In the genomic region with DNA sequence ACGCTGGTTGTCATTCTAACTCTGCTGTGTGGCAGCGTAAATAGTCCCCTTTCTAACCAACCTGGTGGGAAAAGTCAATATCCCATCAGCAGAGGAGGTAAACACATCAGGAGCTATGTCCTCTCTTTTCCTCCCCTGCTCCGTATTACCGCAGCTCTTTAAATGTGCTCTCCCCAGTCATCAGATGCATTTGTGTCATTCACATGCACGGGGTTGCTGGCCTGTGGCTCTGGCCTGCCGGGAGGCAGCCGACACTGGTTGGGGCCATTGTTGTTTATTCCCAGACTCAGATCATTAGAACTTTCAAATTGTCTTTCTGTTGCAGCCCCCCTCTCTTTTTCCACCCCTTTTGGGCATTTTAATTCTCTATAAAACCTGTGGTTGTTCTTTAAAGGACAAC, we compare ENCODE assay signal across 23 cellular contexts. TPM values are rescaled to one million over a fixed set of nuclear protein-coding genes. Genes with fewer than 3 reads are reported as not detected.
DNase-seq lines count a peak whose midpoint lies in the region; ATAC-seq and TF ChIP-seq lines count a peak whose summit lies in the region.
"Had no signal": no experiment of that assay in that cellular context is flagged by ENCODE, and none has a peak within 500 bp of the region (broad histone marks: within the 10 kb centered on the region; RNA-seq: fewer than 3 reads in every experiment).

No MANE protein-coding gene starts in this region.

- peak overlapping the region; percentile 15 for H2AFZ ChIP-seq in neuronal stem cell (ENCODE audit: low read length)

- H4K91ac ChIP-seq in neuronal stem cell (ENCODE audit: low read depth, low read length, poor library complexity) = no peak overlapping the region

- TF ChIP-seq CTCF in WTC11 (IDR thresholded peaks at IDR 0.05) = no peak

- H2BK120ac ChIP-seq in neuronal stem cell (ENCODE audit: low read depth, low read length) = no peak overlapping the region

- H3K27me3 ChIP-seq in H7 (ENCODE audit: control insufficient read depth, insufficient read depth, low read length) (peaks cover 3% of the 10 kb centered on the region; the same call in 1 of the 2 replicates), neuronal stem cell (ENCODE audit: control insufficient read depth in 3 of 3, insufficient read depth in 3 of 3, low read depth in 1 of 3, low read length in 3 of 3) (no peaks in the 10 kb centered on the region)
- H3K27me3 ChIP-seq: BE2C had no signal

- H3K4ac ChIP-seq in neuronal stem cell (ENCODE audit: low read length) = no peak overlapping the region

- H3K4me2 ChIP-seq in neuronal stem cell (ENCODE audit: insufficient read depth, low read length, poor library complexity, severe bottlenecking) = no peak overlapping the region
- H3K4me2 ChIP-seq: A549; BLaER1 treated with 17β-estradiol and CSF1 and Interleukin-3, amounts not matched to agents 10 nM and 100 nM had no signal

- peak; percentile 69 for DNase-seq in H7
- DNase-seq in WTC11 (ENCODE audit: low spot score) = no peak
- DNase-seq in iPS-NIHi7 (ENCODE audit: extremely low spot score) = peak; percentile 39
- DNase-seq in neuronal stem cell (ENCODE audit: low spot score) = no peak
- no peak for DNase-seq in NCI-H1694 treated with DMSO at 0.1 percent for 48 hours (lab: John Stamatoyannopoulos, UW)
- no peak for DNase-seq in anterior cingulate cortex (lab: John Stamatoyannopoulos, UW)
- no peak for DNase-seq in HEK293T (ENCODE audit: extremely low spot score)
- DNase-seq: 8988T; ACHN; AML-193; BE2C; CD4-positive, alpha-beta T cell; CD8-positive, alpha-beta memory T cell; DMS 273 treated with DMSO at 0.1 percent for 48 hours; DMS79; EL; GDM1; GOT3 had no signal

- CTCF ChIA-PET in WTC11 (lab: Charles Lee) = no interaction called here
- CTCF ChIA-PET in HEK293T (lab: Yijun Ruan, JAX) = no interaction called here

- H3K36me3 ChIP-seq in H7 (replicated peaks; ENCODE audit: control insufficient read depth, insufficient read depth, low read length) (no peaks in the 10 kb centered on the region), neuronal stem cell (replicated peaks in 1 of 2; ENCODE audit: control insufficient read depth in 2 of 2, insufficient read depth in 2 of 2, low read length in 2 of 2) (peaks cover 0 to 8% of the 10 kb centered on the region in 2 donors)
- H3K36me3 ChIP-seq: BE2C, HAP-1 had no signal

- no peak overlapping the region for H3K4me3 Mint-ChIP-seq in WTC11
- H3K4me3 Mint-ChIP-seq: CD14-positive monocyte; CD4-positive, alpha-beta T cell; CD8-positive, alpha-beta memory T cell had no signal

- no peaks in the 10 kb centered on the region for H3K36me3 Mint-ChIP-seq in WTC11

- peaks cover 63% of the 10 kb centered on the region for H3K4me1 Mint-ChIP-seq in WTC11
- H3K4me1 Mint-ChIP-seq: CD14-positive monocyte; CD8-positive, alpha-beta memory T cell had no signal

- no peak overlapping the region for H2BK12ac ChIP-seq in neuronal stem cell (ENCODE audit: low read length)

- H3K14ac ChIP-seq in neuronal stem cell (ENCODE audit: low read length) = no peak overlapping the region

- no CpG with 5 or more reads among the region's 7 CpGs for WGBS in neuronal stem cell (ENCODE audit: extremely low coverage in 2 of 2, insufficient read length in 2 of 2, insufficient replicate concordance in 1 of 2), 2 donors

- no peak overlapping the region for H4K8ac ChIP-seq in neuronal stem cell (ENCODE audit: low read depth, low read length)

- H3K4me3 ChIP-seq in H7 (ENCODE audit: insufficient read depth, low read depth, low read length) = no peak overlapping the region
- no peak overlapping the region for H3K4me3 ChIP-seq in neuronal stem cell (ENCODE audit: low read length in 2 of 2)
- H3K4me3 ChIP-seq: A549; BLaER1 treated with 17β-estradiol and CSF1 and Interleukin-3, amounts not matched to agents 10 nM and 100 nM; GM12878; HAP-1 had no signal

- peaks cover 15% of the 10 kb centered on the region for H3K27me3 Mint-ChIP-seq in WTC11 (ENCODE audit: low read depth)
- H3K27me3 Mint-ChIP-seq: CD4-positive, alpha-beta T cell had no signal

- H3K9me3 Mint-ChIP-seq in WTC11 = no peaks in the 10 kb centered on the region
- H3K9me3 Mint-ChIP-seq: CD4-positive, alpha-beta T cell; CD8-positive, alpha-beta memory T cell had no signal

- no peaks in the 10 kb centered on the region for H3K79me1 ChIP-seq in neuronal stem cell (ENCODE audit: low read depth, low read length)

- peak; percentile 58 for ATAC-seq in WTC11
- ATAC-seq: A549, GM12878 had no signal

- no peak overlapping the region; the same call in 1 of the 2 replicates for H3K27ac Mint-ChIP-seq in WTC11
- H3K27ac Mint-ChIP-seq: CD14-positive monocyte; CD4-positive, alpha-beta T cell; CD8-positive, alpha-beta memory T cell had no signal

- no peak overlapping the region for H3K23ac ChIP-seq in neuronal stem cell (ENCODE audit: low read depth, low read length, poor library complexity)

- no peak overlapping the region for H2AK5ac ChIP-seq in neuronal stem cell (ENCODE audit: low read depth, low read length)

- no peak overlapping the region for H2BK5ac ChIP-seq in neuronal stem cell (ENCODE audit: low read length)

- H2BK15ac ChIP-seq in neuronal stem cell (ENCODE audit: low read length) = no peak overlapping the region

- H3K9me3 ChIP-seq in neuronal stem cell (replicated peaks in 1 of 2; ENCODE audit: control insufficient read depth in 2 of 2, insufficient read depth in 1 of 2, low read depth in 1 of 2, low read length in 2 of 2) = no peaks in the 10 kb centered on the region
- H3K9me3 ChIP-seq: A549; BE2C; BLaER1 treated with 17β-estradiol and CSF1 and Interleukin-3, amounts not matched to agents 10 nM and 100 nM; HAP-1 had no signal

- H3K27ac ChIP-seq in neuronal stem cell (replicated peaks; ENCODE audit: low read length) = no peak overlapping the region
- H3K27ac ChIP-seq: A549; BLaER1 treated with 17β-estradiol and CSF1 and Interleukin-3, amounts not matched to agents 10 nM and 100 nM had no signal

- no peak overlapping the region for H3K18ac ChIP-seq in neuronal stem cell (ENCODE audit: low read length)

- no peak overlapping the region for H3K9ac ChIP-seq in neuronal stem cell (ENCODE audit: low read depth, low read length, poor library complexity)
- H3K9ac ChIP-seq: BLaER1 treated with 17β-estradiol and CSF1 and Interleukin-3, amounts not matched to agents 10 nM and 100 nM had no signal

- POLR2A ChIA-PET in WTC11 (lab: Charles Lee) = no interaction called here
- POLR2A ChIA-PET in HEK293T (lab: Yijun Ruan, JAX) = no interaction called here

- H3K4me1 ChIP-seq in neuronal stem cell (ENCODE audit: control insufficient read depth in 2 of 2, insufficient read depth in 1 of 2, low read depth in 1 of 2, low read length in 2 of 2) = peaks cover 3 to 16% of the 10 kb centered on the region in 2 donors
- H3K4me1 ChIP-seq: A549; BE2C; BLaER1 treated with 17β-estradiol and CSF1 and Interleukin-3, amounts not matched to agents 10 nM and 100 nM had no signal

TF ChIP-seq in WTC11, 78 proteins besides CTCF, POLR2A, EP300 and RAD21 (continues in another document):
- TF ChIP-seq, protein P1, sequence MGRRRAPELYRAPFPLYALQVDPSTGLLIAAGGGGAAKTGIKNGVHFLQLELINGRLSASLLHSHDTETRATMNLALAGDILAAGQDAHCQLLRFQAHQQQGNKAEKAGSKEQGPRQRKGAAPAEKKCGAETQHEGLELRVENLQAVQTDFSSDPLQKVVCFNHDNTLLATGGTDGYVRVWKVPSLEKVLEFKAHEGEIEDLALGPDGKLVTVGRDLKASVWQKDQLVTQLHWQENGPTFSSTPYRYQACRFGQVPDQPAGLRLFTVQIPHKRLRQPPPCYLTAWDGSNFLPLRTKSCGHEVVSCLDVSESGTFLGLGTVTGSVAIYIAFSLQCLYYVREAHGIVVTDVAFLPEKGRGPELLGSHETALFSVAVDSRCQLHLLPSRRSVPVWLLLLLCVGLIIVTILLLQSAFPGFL (CRISPR knock-in tag; IDR thresholded peaks at IDR 0.05; ENCODE audit: borderline replicate concordance) = no peak

TF ChIP-seq in HEK293T, 16 proteins besides CTCF, POLR2A, EP300 and RAD21:
- no peak for TF ChIP-seq HDGF (IDR thresholded peaks at IDR 0.05; ENCODE audit: borderline replicate concordance)
- no peak for TF ChIP-seq LEF1 (IDR thresholded peaks at IDR 0.05; ENCODE audit: borderline replicate concordance)
- no peak for TF ChIP-seq FOXM1 (IDR thresholded peaks at IDR 0.05; ENCODE audit: borderline replicate concordance)
- TF ChIP-seq, protein P2, sequence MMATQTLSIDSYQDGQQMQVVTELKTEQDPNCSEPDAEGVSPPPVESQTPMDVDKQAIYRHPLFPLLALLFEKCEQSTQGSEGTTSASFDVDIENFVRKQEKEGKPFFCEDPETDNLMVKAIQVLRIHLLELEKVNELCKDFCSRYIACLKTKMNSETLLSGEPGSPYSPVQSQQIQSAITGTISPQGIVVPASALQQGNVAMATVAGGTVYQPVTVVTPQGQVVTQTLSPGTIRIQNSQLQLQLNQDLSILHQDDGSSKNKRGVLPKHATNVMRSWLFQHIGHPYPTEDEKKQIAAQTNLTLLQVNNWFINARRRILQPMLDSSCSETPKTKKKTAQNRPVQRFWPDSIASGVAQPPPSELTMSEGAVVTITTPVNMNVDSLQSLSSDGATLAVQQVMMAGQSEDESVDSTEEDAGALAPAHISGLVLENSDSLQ (IDR thresholded peaks at IDR 0.05) = no peak
- TF ChIP-seq FOXA1 (IDR thresholded peaks at IDR 0.05) = no peak
- TF ChIP-seq TARDBP (IDR thresholded peaks at IDR 0.05) = no peak
- TF ChIP-seq ELF4 (IDR thresholded peaks at IDR 0.05) = no peak
- no peak for TF ChIP-seq FOXK2 (IDR thresholded peaks at IDR 0.05)
- TF ChIP-seq ZNF384 (IDR thresholded peaks at IDR 0.05) = no peak
- TF ChIP-seq SUZ12 (IDR thresholded peaks at IDR 0.05) = no peak
- no peak for TF ChIP-seq SP1 (IDR thresholded peaks at IDR 0.05)
- TF ChIP-seq L3MBTL2 (conservative IDR thresholded peaks at IDR 0.05) = no peak
- no peak for TF ChIP-seq NFRKB (IDR thresholded peaks at IDR 0.05)
- TF ChIP-seq ARNT (IDR thresholded peaks at IDR 0.05) = no peak
- TF ChIP-seq CTBP1 (IDR thresholded peaks at IDR 0.05; ENCODE audit: borderline replicate concordance) = no peak
- TF ChIP-seq BHLHE40 (IDR thresholded peaks at IDR 0.05; ENCODE audit: borderline replicate concordance) = no peak

RNA-seq across cellular contexts. Expression of a gene that starts 21.9 kb away (rescaled TPM):
- not detected in 2 replicates for total RNA-seq in H7 (2014; rRNA removed; shearing (Covaris generic))
- 0.07 TPM in 1 of 3 replicates, not detected in the others for total RNA-seq in WTC11 (2021)
- polyA plus RNA-seq in neuronal stem cell (2013, experiment 1 of 2) = 1.4 TPM
- polyA plus RNA-seq in neuronal stem cell (2013, experiment 2 of 2) = 1.4 TPM
- total RNA-seq: CD4-positive, alpha-beta T cell; CD8-positive, alpha-beta memory T cell; GM12878 had no signal
- polyA plus RNA-seq: CD14-positive monocyte; CD8-positive, alpha-beta memory T cell had no signal

Comparison
In these comparisons a context has a peak if more than half of its experiments do, and no peak if none do; other contexts are left out.
1. DNase-seq: peak in H7 (single experiment) and iPS-NIHi7 (single experiment); none in WTC11 (single experiment), neuronal stem cell (single experiment), NCI-H1694 treated with DMSO at 0.1 percent for 48 hours (single experiment), anterior cingulate cortex (0 of 58) and HEK293T (single experiment).